In the genomic region with DNA sequence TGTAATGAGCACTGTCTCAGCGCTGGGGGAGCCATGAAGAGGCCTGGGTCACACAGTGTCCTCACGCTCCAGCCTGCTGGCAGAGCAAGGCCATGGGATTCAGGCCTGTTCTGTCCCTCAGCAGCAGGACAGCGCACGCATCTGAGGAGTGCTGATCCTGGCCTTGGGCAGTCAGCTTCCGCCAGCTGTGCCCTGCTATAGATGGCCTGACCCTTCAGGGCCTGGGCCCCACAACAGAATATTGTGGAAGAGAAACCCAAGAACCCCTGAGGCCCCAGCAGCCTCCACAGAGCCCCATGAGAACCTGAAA, we compare ENCODE assay signal across 14 cellular contexts.
"Had no signal": no experiment of that assay in that cellular context is flagged by ENCODE, and none has a peak within 500 bp of the region (broad histone marks: within the 10 kb centered on the region; RNA-seq: fewer than 3 reads in every experiment).

No MANE protein-coding gene starts in this region.

- H3K4me3 ChIP-seq: ascending aorta, esophagus muscularis mucosa, sigmoid colon, testis had no signal

- H3K9me3 ChIP-seq: ascending aorta, esophagus muscularis mucosa, sigmoid colon, testis had no signal

- H3K27me3 Mint-ChIP-seq: activated CD4-positive, alpha-beta memory T cell treated with anti-CD3 and anti-CD28 coated beads for 36 hours; stimulated activated memory B cell treated with anti-CD40 and anti-IgM and Interleukin-4, amounts not matched to agents 10 μg/mL and 1 μg/mL and 100 μg/mL, for 72 hours had no signal

- H3K36me3 Mint-ChIP-seq: activated CD4-positive, alpha-beta memory T cell treated with anti-CD3 and anti-CD28 coated beads for 36 hours; activated CD8-positive, alpha-beta memory T cell treated with anti-CD3 and anti-CD28 coated beads, Interleukin-2, amount 10 ng/mL, durations not matched to agents 7 days and 5 days; natural killer cell; stimulated activated memory B cell treated with anti-CD40 and anti-IgM and Interleukin-4, amounts not matched to agents 10 μg/mL and 1 μg/mL and 100 μg/mL, for 72 hours had no signal

- H3K4me1 ChIP-seq: sigmoid colon, testis had no signal

- ATAC-seq: activated CD8-positive, alpha-beta memory T cell treated with anti-CD3 and anti-CD28 coated beads, Interleukin-2, amount 10 ng/mL, durations not matched to agents 7 days and 5 days; left cardiac atrium; SK-N-SH treated with all-trans-retinoic acid at 6 μM for 48 hours; stimulated activated memory B cell treated with anti-CD40 and anti-IgM and Interleukin-4, amounts not matched to agents 10 μg/mL and 1 μg/mL and 100 μg/mL, for 72 hours had no signal

- H3K27me3 ChIP-seq: ascending aorta, esophagus muscularis mucosa, sigmoid colon, testis had no signal

- DNase-seq: activated CD8-positive, alpha-beta memory T cell treated with anti-CD3 and anti-CD28 coated beads, Interleukin-2, amount 10 ng/mL, durations not matched to agents 7 days and 5 days; activated naive CD4-positive, alpha-beta T cell treated with Interleukin-2 at 50 U/mL for 16 hours; effector CD4-positive, alpha-beta T cell; left cardiac atrium; natural killer cell; sigmoid colon; T-helper 1 cell; testis had no signal

- H3K9me3 Mint-ChIP-seq: activated CD4-positive, alpha-beta memory T cell treated with anti-CD3 and anti-CD28 coated beads for 36 hours; activated T-helper 2 cell treated with anti-CD3 and anti-CD28 coated beads, Interferon-gamma antibody, Interleukin-2, Interleukin-4, amounts not matched to agents 10 μg/mL and 5 μg/mL and 100 μg/mL, durations not matched to agents 14 hours and 24 hours and 36 hours; natural killer cell; stimulated activated memory B cell treated with anti-CD40 and anti-IgM and Interleukin-4, amounts not matched to agents 10 μg/mL and 1 μg/mL and 100 μg/mL, for 72 hours had no signal

- H3K36me3 ChIP-seq: ascending aorta, esophagus muscularis mucosa, sigmoid colon had no signal

- H3K27ac Mint-ChIP-seq: activated CD4-positive, alpha-beta memory T cell treated with anti-CD3 and anti-CD28 coated beads for 36 hours; activated T-helper 2 cell treated with anti-CD3 and anti-CD28 coated beads, Interferon-gamma antibody, Interleukin-2, Interleukin-4, amounts not matched to agents 10 μg/mL and 5 μg/mL and 100 μg/mL, durations not matched to agents 14 hours and 24 hours and 36 hours; natural killer cell; stimulated activated memory B cell treated with anti-CD40 and anti-IgM and Interleukin-4, amounts not matched to agents 10 μg/mL and 1 μg/mL and 100 μg/mL, for 72 hours had no signal

- H3K4me3 Mint-ChIP-seq: activated CD8-positive, alpha-beta memory T cell treated with anti-CD3 and anti-CD28 coated beads, Interleukin-2, amount 10 ng/mL, durations not matched to agents 7 days and 5 days; natural killer cell; stimulated activated memory B cell treated with anti-CD40 and anti-IgM and Interleukin-4, amounts not matched to agents 10 μg/mL and 1 μg/mL and 100 μg/mL, for 72 hours had no signal

- H3K27ac ChIP-seq: ascending aorta, esophagus muscularis mucosa, sigmoid colon, testis had no signal
